Comparison of ENCODE assay signal across 7 cellular contexts in genomic region chr3:88149146-88149515, GRCh38. TPM values are rescaled to one million over a fixed set of nuclear protein-coding genes. Genes with fewer than 3 reads are reported as not detected.
A peak's percentile ranks its signal among the peaks of the same experiment; 100 is the strongest.
DNase-seq lines count a peak whose midpoint lies in the region; ATAC-seq and TF ChIP-seq lines count a peak whose summit lies in the region.

No MANE protein-coding gene starts in this region.

- H3K9me3 Mint-ChIP-seq in nephron progenitor cell, result no peaks in the 10 kb centered on the region

- 0 out of 2 replicates have a peak, but pooled peaks cover 6% of the 10 kb centered on the region for H3F3A ChIP-seq in SU-DHL-6 (ENCODE audit: insufficient read depth)

- ATAC-seq in GM21576 (IDR thresholded peaks at IDR 0.05; ENCODE audit: unreplicated experiment) (peak; percentile 6), esophagus mucosa (peak; percentile 5)

- peaks cover 12% of the 10 kb centered on the region for H3K4me1 ChIP-seq in HUES48 (ENCODE audit: control insufficient read depth, insufficient read depth, low read length)

- no peaks in the 10 kb centered on the region for H3K9me3 ChIP-seq in HUES48 (ENCODE audit: control insufficient read depth, insufficient read depth, low read length)
- H3K9me3 ChIP-seq in SU-DHL-6 (ENCODE audit: insufficient read depth, low read length), result no peaks in the 10 kb centered on the region

- peak overlapping the region; percentile 98 for H3K27ac Mint-ChIP-seq in nephron progenitor cell

- no peak for TF ChIP-seq CTCF in GM12875 (IDR thresholded peaks at IDR 0.05; ENCODE audit: borderline replicate concordance, insufficient read depth, low read depth, low read length)
- no peak for TF ChIP-seq CTCF in SU-DHL-6 (IDR thresholded peaks at IDR 0.05; ENCODE audit: insufficient read depth, low read length, poor library complexity, severe bottlenecking)
- TF ChIP-seq CTCF in nephron progenitor cell (IDR thresholded peaks at IDR 0.05), result no peak

- peaks cover 21% of the 10 kb centered on the region for H3K36me3 Mint-ChIP-seq in nephron progenitor cell (ENCODE audit: low read depth)

- peak overlapping the region; percentile 100 for H3K4me2 ChIP-seq in SU-DHL-6 (ENCODE audit: low read depth, low read length, poor library complexity, severe bottlenecking)

- H4K20me1 ChIP-seq in SU-DHL-6 (ENCODE audit: low read depth, low read length), result peaks cover 5% of the 10 kb centered on the region; the same call in 1 of the 2 replicates

- H3K9ac ChIP-seq in HUES48 (ENCODE audit: low read depth, low read length) (peak overlapping the region; percentile 94), SU-DHL-6 (ENCODE audit: low read length) (peak overlapping the region; percentile 92)

- no peaks in the 10 kb centered on the region for H3K9me2 ChIP-seq in SU-DHL-6 (replicated peaks; ENCODE audit: insufficient read depth, low read length)

- H3K36me3 ChIP-seq in HUES48 (ENCODE audit: control insufficient read depth, insufficient read depth, low read length) (peaks cover 15% of the 10 kb centered on the region), SU-DHL-6 (ENCODE audit: low read length) (peaks cover 7% of the 10 kb centered on the region)

- peak; percentile 35 for DNase-seq in nephron progenitor cell
- DNase-seq in RPMI8226, result no peak

- H3K27me3 ChIP-seq in HUES48 (ENCODE audit: control insufficient read depth, insufficient read depth, low read length) (no peaks in the 10 kb centered on the region), SU-DHL-6 (ENCODE audit: low read length) (no peaks in the 10 kb centered on the region)

- peaks cover 41% of the 10 kb centered on the region for H3K4me1 Mint-ChIP-seq in nephron progenitor cell

- H3K4me3 ChIP-seq in GM12875 (ENCODE audit: low read depth, low read length) (peak overlapping the region; percentile 84), HUES48 (ENCODE audit: low read depth, low read length) (peak overlapping the region; percentile 82), SU-DHL-6 (ENCODE audit: insufficient read depth, low read length, poor library complexity, severe bottlenecking) (peak overlapping the region; percentile 100)

- peak overlapping the region; percentile 98 for H2AFZ ChIP-seq in SU-DHL-6 (ENCODE audit: low read depth, low read length, severe bottlenecking)

- peak overlapping the region; percentile 97 for H3K4me3 Mint-ChIP-seq in nephron progenitor cell

- peaks cover 4% of the 10 kb centered on the region for H3K27me3 Mint-ChIP-seq in nephron progenitor cell (ENCODE audit: low read depth, poor library complexity)

- H3K27ac ChIP-seq in HUES48 (ENCODE audit: low read depth, low read length) (peak overlapping the region; percentile 98), SU-DHL-6 (ENCODE audit: low read depth, low read length) (peak overlapping the region; percentile 88)

- peaks cover 61% of the 10 kb centered on the region for H3K79me2 ChIP-seq in SU-DHL-6 (ENCODE audit: insufficient read depth, low read length)

RNA-seq across cellular contexts. Expression of gene C3orf38, which starts 0.6 kb away (rescaled TPM):
- total RNA-seq in esophagus mucosa, result 15.1 TPM
